Comparison of ENCODE assay signal across 25 cellular contexts in the genomic region with DNA sequence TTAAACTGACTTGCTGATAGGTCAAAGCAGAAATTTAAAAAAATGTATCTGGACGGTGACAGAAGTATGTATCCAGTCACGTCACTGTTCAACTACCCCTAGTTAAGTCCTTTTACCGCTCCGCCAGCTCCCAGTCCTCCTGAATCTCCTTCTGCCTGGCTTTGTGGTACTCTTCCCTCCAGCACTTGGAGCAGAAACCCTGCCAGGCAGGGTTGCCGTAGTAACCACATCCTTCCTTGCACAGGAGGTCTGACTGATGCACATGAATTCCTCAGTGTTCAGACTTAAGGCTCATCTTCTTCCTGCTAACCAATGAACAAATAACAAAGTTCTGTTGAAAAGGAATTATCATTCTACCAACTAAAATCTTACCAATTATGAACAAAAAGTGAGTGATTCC.
"Had no signal": no experiment of that assay in that cellular context is flagged by ENCODE, and none has a peak within 500 bp of the region (broad histone marks: within the 10 kb centered on the region; RNA-seq: fewer than 3 reads in every experiment).

No MANE protein-coding gene starts in this region.

- H3K36me3 Mint-ChIP-seq: activated CD8-positive, alpha-beta memory T cell treated with anti-CD3 and anti-CD28 coated beads, Interleukin-2, amount 10 ng/mL, durations not matched to agents 7 days and 5 days; activated naive CD8-positive, alpha-beta T cell treated with anti-CD3 and anti-CD28 coated beads for 36 hours had no signal

- H3K9me3 Mint-ChIP-seq: activated naive CD8-positive, alpha-beta T cell treated with anti-CD3 and anti-CD28 coated beads for 36 hours; activated T-cell treated with anti-CD3 and anti-CD28 coated beads, Interleukin-2, amount 50 U/mL, for 72 hours; nephron progenitor cell had no signal

- H3K4me3 Mint-ChIP-seq: activated CD8-positive, alpha-beta memory T cell treated with anti-CD3 and anti-CD28 coated beads, Interleukin-2, amount 10 ng/mL, durations not matched to agents 7 days and 5 days; activated CD8-positive, alpha-beta T cell treated with anti-CD3 and anti-CD28 coated beads, Interleukin-2, amount 10 ng/mL, durations not matched to agents 7 days and 5 days; activated naive CD8-positive, alpha-beta T cell treated with anti-CD3 and anti-CD28 coated beads for 36 hours; activated T-cell treated with anti-CD3 and anti-CD28 coated beads, Interleukin-2, amount 50 U/mL, for 72 hours; nephron progenitor cell had no signal

- DNase-seq: activated CD4-positive, CD25-positive, alpha-beta regulatory T cell treated with anti-CD3 and anti-CD28 coated beads, Interleukin-2, amount 50 U/mL, for 72 hours; activated CD8-positive, alpha-beta memory T cell treated with anti-CD3 and anti-CD28 coated beads, Interleukin-2, amount 10 ng/mL, durations not matched to agents 7 days and 5 days; activated CD8-positive, alpha-beta T cell treated with anti-CD3 and anti-CD28 coated beads, Interleukin-2, amount 10 ng/mL, durations not matched to agents 7 days and 5 days; activated naive CD4-positive, alpha-beta T cell; activated naive CD8-positive, alpha-beta T cell treated with anti-CD3 and anti-CD28 coated beads for 36 hours; activated T-cell treated with anti-CD3 and anti-CD28 coated beads, Interleukin-2, amount 50 U/mL, for 72 hours; adrenal gland; aorta; body of pancreas; cerebellar nuclear complex; effector memory CD4-positive, alpha-beta T cell; left lung; mesendoderm; nephron progenitor cell; pancreas; stimulated activated CD4-positive, alpha-beta T cell treated with anti-CD3 and anti-CD28 coated beads, Interleukin-15, amount 100 ng/mL, for 24 hours; stimulated activated naive CD4-positive, alpha-beta T cell; tibial artery; upper lobe of right lung had no signal

- H3K4me1 Mint-ChIP-seq: nephron progenitor cell had no signal

- H3K4me3 ChIP-seq: adrenal gland, body of pancreas, cardiac muscle cell, coronary artery, dorsolateral prefrontal cortex, left lung, lung, pancreas, prostate gland, suprapubic skin, tibial artery, upper lobe of right lung had no signal

- H3K27ac Mint-ChIP-seq: activated CD8-positive, alpha-beta memory T cell treated with anti-CD3 and anti-CD28 coated beads, Interleukin-2, amount 10 ng/mL, durations not matched to agents 7 days and 5 days; activated CD8-positive, alpha-beta T cell treated with anti-CD3 and anti-CD28 coated beads, Interleukin-2, amount 10 ng/mL, durations not matched to agents 7 days and 5 days; activated naive CD8-positive, alpha-beta T cell treated with anti-CD3 and anti-CD28 coated beads for 36 hours; activated T-cell treated with anti-CD3 and anti-CD28 coated beads, Interleukin-2, amount 50 U/mL, for 72 hours; nephron progenitor cell had no signal

- ATAC-seq: activated CD8-positive, alpha-beta memory T cell treated with anti-CD3 and anti-CD28 coated beads, Interleukin-2, amount 10 ng/mL, durations not matched to agents 7 days and 5 days; activated CD8-positive, alpha-beta T cell treated with anti-CD3 and anti-CD28 coated beads, Interleukin-2, amount 10 ng/mL, durations not matched to agents 7 days and 5 days; activated T-cell treated with anti-CD3 and anti-CD28 coated beads, Interleukin-2, amount 50 U/mL, for 72 hours; body of pancreas; left lung; pancreas; upper lobe of right lung had no signal
